In genomic region chr1:178973671-178974091, GRCh38 we compare ENCODE assay signal across 10 cellular contexts. TPM values are rescaled to one million over a fixed set of nuclear protein-coding genes. Genes with fewer than 3 reads are reported as not detected.
A peak's percentile ranks its signal among the peaks of the same experiment; 100 is the strongest.
DNase-seq lines count a peak whose midpoint lies in the region; ATAC-seq, FAIRE-seq and TF ChIP-seq lines count a peak whose summit lies in the region.
"Had no signal": no experiment of that assay in that cellular context is flagged by ENCODE, and none has a peak within 500 bp of the region (broad histone marks: within the 10 kb centered on the region; RNA-seq: fewer than 3 reads in every experiment).

No MANE protein-coding gene starts in this region.

- peaks cover 18% of the 10 kb centered on the region for H3F3A ChIP-seq in MM.1S (ENCODE audit: insufficient read depth, low read length)

- intact Hi-C loops in activated naive CD4-positive, alpha-beta T cell treated with anti-CD3 and anti-CD28 coated beads for 36 hours (cut with micrococcal nuclease): no loop called here

- no peak for TF ChIP-seq CTCF in MM.1S (IDR thresholded peaks at IDR 0.05; ENCODE audit: low read length)

- H3K27ac ChIP-seq in MM.1S (ENCODE audit: low read length): peak overlapping the region; percentile 69; the same call in 1 of the 2 replicates
- H3K27ac ChIP-seq: hepatocyte had no signal

- peaks cover 6% of the 10 kb centered on the region for H3K27me3 Mint-ChIP-seq in activated naive CD4-positive, alpha-beta T cell treated with anti-CD3 and anti-CD28 coated beads for 36 hours (ENCODE audit: low read depth)

- H3K4me3 ChIP-seq in MM.1S (ENCODE audit: low read length): peak overlapping the region; percentile 34
- H3K4me3 ChIP-seq: hepatocyte had no signal

- H3K9me3 ChIP-seq in MM.1S (replicated peaks; ENCODE audit: insufficient read depth, low read length): no peaks in the 10 kb centered on the region

- no peaks in the 10 kb centered on the region for H3K9me2 ChIP-seq in MM.1S (replicated peaks; ENCODE audit: insufficient read depth, low read length)

- no peaks in the 10 kb centered on the region for H3K79me2 ChIP-seq in MM.1S (ENCODE audit: low read length)
- H3K79me2 ChIP-seq: hepatocyte had no signal

- H2AFZ ChIP-seq in MM.1S (ENCODE audit: low read length): peak overlapping the region; percentile 31
- H2AFZ ChIP-seq: hepatocyte had no signal

- H3K36me3 ChIP-seq in MM.1S (replicated peaks; ENCODE audit: insufficient read depth, low read length): no peaks in the 10 kb centered on the region

- DNase-seq in MM.1S: peak; percentile 84
- peak; percentile 59 for DNase-seq in left kidney (ENCODE audit: low read depth, low spot score)
- DNase-seq in GM12892 (ENCODE audit: insufficient read length): no peak
- DNase-seq in foreskin melanocyte: no peak
- no peak for DNase-seq in activated naive CD4-positive, alpha-beta T cell treated with anti-CD3 and anti-CD28 coated beads for 36 hours
- no peak for DNase-seq in middle frontal gyrus (ENCODE audit: extremely low spot score, low spot score)
- DNase-seq: NCI-H446 had no signal

- peak overlapping the region; percentile 67 for H3K4me2 ChIP-seq in MM.1S (ENCODE audit: low read depth, low read length)

- ATAC-seq in GM19023 (IDR thresholded peaks at IDR 0.05; ENCODE audit: unreplicated experiment) (peak; percentile 41), GM21825 (IDR thresholded peaks at IDR 0.05; ENCODE audit: unreplicated experiment) (peak; percentile 43)

- peaks cover 17% of the 10 kb centered on the region for H3K9me3 Mint-ChIP-seq in activated naive CD4-positive, alpha-beta T cell treated with anti-CD3 and anti-CD28 coated beads for 36 hours

- no peak for TF ChIP-seq POLR2A in GM12892 (IDR thresholded peaks at IDR 0.05; ENCODE audit: low read depth, low read length)

- no peak overlapping the region for H3K27ac Mint-ChIP-seq in activated naive CD4-positive, alpha-beta T cell treated with anti-CD3 and anti-CD28 coated beads for 36 hours

- CTCF ChIA-PET in activated naive CD4-positive, alpha-beta T cell treated with anti-CD3 and anti-CD28 coated beads for 36 hours (lab: Charles Lee): no interaction called here

- no peak for FAIRE-seq in GM12892 (lab: Jason Lieb, UNC)

- H4K20me1 ChIP-seq in MM.1S (ENCODE audit: insufficient read depth, low read length): no peaks in the 10 kb centered on the region

- H3K9ac ChIP-seq in MM.1S (ENCODE audit: low read length): peak overlapping the region; percentile 9; the same call in 1 of the 2 replicates

- peaks cover 7% of the 10 kb centered on the region for H3K36me3 Mint-ChIP-seq in activated naive CD4-positive, alpha-beta T cell treated with anti-CD3 and anti-CD28 coated beads for 36 hours (ENCODE audit: low read depth)

- no peaks in the 10 kb centered on the region for H3K27me3 ChIP-seq in MM.1S (replicated peaks; ENCODE audit: insufficient read depth, low read length)
- H3K27me3 ChIP-seq: hepatocyte had no signal

- H3K4me3 Mint-ChIP-seq in activated naive CD4-positive, alpha-beta T cell treated with anti-CD3 and anti-CD28 coated beads for 36 hours: no peak overlapping the region

- peaks cover 51% of the 10 kb centered on the region for H3K4me1 ChIP-seq in MM.1S (ENCODE audit: low read length)

- no peaks in the 10 kb centered on the region for H3K4me1 Mint-ChIP-seq in activated naive CD4-positive, alpha-beta T cell treated with anti-CD3 and anti-CD28 coated beads for 36 hours (ENCODE audit: low read depth)

RNA-seq across cellular contexts. Expression of gene FAM20B, which starts 52.0 kb away (rescaled TPM):
- 11.4 TPM for polyA plus RNA-seq in GM12892 (2012; ENCODE audit: missing spikeins)
- total RNA-seq in activated naive CD4-positive, alpha-beta T cell treated with anti-CD3 and anti-CD28 coated beads for 36 hours: 10 to 100 TPM; 35.1 to 36.1 TPM

Comparison
In these comparisons a context has a peak if more than half of its experiments do, and no peak if none do; other contexts are left out.
1. DNase-seq: peak in MM.1S (single experiment) and left kidney (single experiment); none in GM12892 (single experiment), foreskin melanocyte (single experiment), activated naive CD4-positive, alpha-beta T cell treated with anti-CD3 and anti-CD28 coated beads for 36 hours (single experiment) and middle frontal gyrus (single experiment).